In genomic region chr6:147738516-147739187, GRCh38 we compare ENCODE assay signal across 17 cellular contexts.
DNase-seq lines count a peak whose midpoint lies in the region; ATAC-seq and TF ChIP-seq lines count a peak whose summit lies in the region.
"Had no signal": no experiment of that assay in that cellular context is flagged by ENCODE, and none has a peak within 500 bp of the region (broad histone marks: within the 10 kb centered on the region; RNA-seq: fewer than 3 reads in every experiment).

No MANE protein-coding gene starts in this region.

- H3K9me3 ChIP-seq in adipocyte (ENCODE audit: control insufficient read depth, low read length) = no peaks in the 10 kb centered on the region
- H3K9me3 ChIP-seq: BLaER1 treated with 17β-estradiol and CSF1 and Interleukin-3, amounts not matched to agents 10 nM and 100 nM; SK-N-SH had no signal

- no peak for TF ChIP-seq CTCF in mesothelial cell of epicardium (IDR thresholded peaks at IDR 0.05; ENCODE audit: unreplicated experiment)

- no peak overlapping the region for H3K9ac ChIP-seq in adipocyte (ENCODE audit: low read length)
- H3K9ac ChIP-seq: BLaER1 treated with 17β-estradiol and CSF1 and Interleukin-3, amounts not matched to agents 10 nM and 100 nM; SK-N-SH had no signal

- no peaks in the 10 kb centered on the region for H3K27me3 Mint-ChIP-seq in mesothelial cell of epicardium (ENCODE audit: low read depth)

- TF ChIP-seq POLR2A in GM18505 (IDR thresholded peaks at IDR 0.05; ENCODE audit: borderline replicate concordance, extremely low read depth, insufficient read depth, insufficient read length) = no peak

- ATAC-seq in GM18502 (IDR thresholded peaks at IDR 0.05; ENCODE audit: poor library complexity, unreplicated experiment) = peak; percentile 59
- peak; percentile 80 for ATAC-seq in HG03097 (IDR thresholded peaks at IDR 0.05; ENCODE audit: low FRiP score, unreplicated experiment)
- ATAC-seq in GM18505 (IDR thresholded peaks at IDR 0.05; ENCODE audit: unreplicated experiment) = no peak
- ATAC-seq: activated CD4-positive, CD25-positive, alpha-beta regulatory T cell treated with anti-CD3 and anti-CD28 coated beads, Interleukin-2, amount 50 U/mL, for 24 hours; activated naive CD8-positive, alpha-beta T cell treated with anti-CD3 and anti-CD28 coated beads, Interleukin-2, amount 50 U/mL, for 24 hours; natural killer cell had no signal

- H3K9me3 Mint-ChIP-seq in mesothelial cell of epicardium = no peaks in the 10 kb centered on the region
- H3K9me3 Mint-ChIP-seq: activated naive CD8-positive, alpha-beta T cell treated with anti-CD3 and anti-CD28 coated beads, Interleukin-2, amount 50 U/mL, for 24 hours had no signal

- H3K36me3 ChIP-seq in adipocyte (ENCODE audit: control insufficient read depth, insufficient read depth, low read length, severe bottlenecking) = no peaks in the 10 kb centered on the region
- H3K36me3 ChIP-seq: BLaER1 treated with 17β-estradiol and CSF1 and Interleukin-3, amounts not matched to agents 10 nM and 100 nM had no signal

- peak overlapping the region; percentile 28 for H3K4me3 Mint-ChIP-seq in mesothelial cell of epicardium
- H3K4me3 Mint-ChIP-seq: activated naive CD8-positive, alpha-beta T cell treated with anti-CD3 and anti-CD28 coated beads, Interleukin-2, amount 50 U/mL, for 24 hours; natural killer cell had no signal

- peak overlapping the region; percentile 64 for H3K27ac Mint-ChIP-seq in mesothelial cell of epicardium
- H3K27ac Mint-ChIP-seq: activated naive CD8-positive, alpha-beta T cell treated with anti-CD3 and anti-CD28 coated beads, Interleukin-2, amount 50 U/mL, for 24 hours; natural killer cell had no signal

- H3K4me1 Mint-ChIP-seq in mesothelial cell of epicardium = peaks cover 30% of the 10 kb centered on the region
- H3K4me1 Mint-ChIP-seq: activated naive CD8-positive, alpha-beta T cell treated with anti-CD3 and anti-CD28 coated beads, Interleukin-2, amount 50 U/mL, for 24 hours; natural killer cell had no signal

- H3K4me1 ChIP-seq in adipocyte (ENCODE audit: control insufficient read depth, insufficient read depth, low read length) = no peaks in the 10 kb centered on the region

- H3K4me3 ChIP-seq in adipocyte (ENCODE audit: low read length) = no peak overlapping the region
- H3K4me3 ChIP-seq: BLaER1 treated with 17β-estradiol and CSF1 and Interleukin-3, amounts not matched to agents 10 nM and 100 nM; smooth muscle cell had no signal

- no peaks in the 10 kb centered on the region for H3K27me3 ChIP-seq in adipocyte (replicated peaks; ENCODE audit: control insufficient read depth, insufficient read depth, low read length)
- H3K27me3 ChIP-seq: BLaER1 treated with 17β-estradiol and CSF1 and Interleukin-3, amounts not matched to agents 10 nM and 100 nM had no signal

- DNase-seq in adipocyte (ENCODE audit: low read depth) = peak; percentile 55
- DNase-seq in mesothelial cell of epicardium (ENCODE audit: low spot score in 2 of 2, unreplicated experiment in 2 of 2) = no peak
- DNase-seq in hypothalamus (lab: John Stamatoyannopoulos, UW) = no peak
- DNase-seq in NCI-H1105 treated with DMSO at 0.1 percent for 48 hours (lab: John Stamatoyannopoulos, UW) = no peak
- no peak for DNase-seq in COLO668 (lab: John Stamatoyannopoulos, UW; ENCODE audit: unreplicated experiment)
- DNase-seq: activated naive CD8-positive, alpha-beta T cell treated with anti-CD3 and anti-CD28 coated beads, Interleukin-2, amount 50 U/mL, for 24 hours; dermis blood vessel endothelial cell; natural killer cell; NCI-H2029; NK-92 treated with Interleukin-12 subunit alpha and Interleukin-12 subunit beta, amount 100 ng/mL, for 24 hours; SK-N-SH had no signal

- no peaks in the 10 kb centered on the region for H3K36me3 Mint-ChIP-seq in mesothelial cell of epicardium
- H3K36me3 Mint-ChIP-seq: natural killer cell had no signal
